24 cellular contexts compared by ENCODE assay signal in genomic region chr1:245464290-245464689, GRCh38.
DNase-seq lines count a peak whose midpoint lies in the region; ATAC-seq, FAIRE-seq and TF ChIP-seq lines count a peak whose summit lies in the region.
"Had no signal": no experiment of that assay in that cellular context is flagged by ENCODE, and none has a peak within 500 bp of the region (broad histone marks: within the 10 kb centered on the region; RNA-seq: fewer than 3 reads in every experiment).

No MANE protein-coding gene starts in this region.

- H3K36me3 ChIP-seq in H1 (ENCODE audit: control insufficient read depth in 2 of 4, insufficient read depth in 4 of 4, low read length in 3 of 4) = no peaks in the 10 kb centered on the region
- H3K36me3 ChIP-seq in trophoblast cell (ENCODE audit: control insufficient read depth in 1 of 2, insufficient read depth in 2 of 2, low read length in 2 of 2) = peaks cover 4 to 10% of the 10 kb centered on the region in 2 experiments
- H3K36me3 ChIP-seq: uterus had no signal

- no peaks in the 10 kb centered on the region for H3K4me1 ChIP-seq in H1 (replicated peaks in 1 of 4; ENCODE audit: control insufficient read depth in 3 of 4, insufficient read depth in 4 of 4, low read length in 3 of 4)
- peaks cover 12 to 18% of the 10 kb centered on the region in 2 experiments for H3K4me1 ChIP-seq in trophoblast cell (ENCODE audit: control insufficient read depth in 1 of 2, insufficient read depth in 2 of 2, low read length in 2 of 2)
- H3K4me1 ChIP-seq: uterus had no signal

- H3K36me3 Mint-ChIP-seq in activated CD4-positive, alpha-beta T cell treated with anti-CD3 and anti-CD28 coated beads for 36 hours (ENCODE audit: low read depth) = no peaks in the 10 kb centered on the region
- no peaks in the 10 kb centered on the region for H3K36me3 Mint-ChIP-seq in activated CD4-positive, alpha-beta T cell treated with anti-CD3 and anti-CD28 coated beads, Interleukin-2, amount 10 ng/mL, durations not matched to agents 7 days and 5 days (ENCODE audit: low read depth)
- H3K36me3 Mint-ChIP-seq: CD14-positive monocyte, memory B cell had no signal

- peaks cover 0 to 5% of the 10 kb centered on the region in 2 experiments for H4K20me1 ChIP-seq in H1 (replicated peaks in 1 of 2; ENCODE audit: control insufficient read depth in 1 of 2, insufficient read depth in 2 of 2, low read length in 2 of 2)

- H3K4ac ChIP-seq in H1 (replicated peaks; ENCODE audit: insufficient read length, low read depth, low read length) = no peak overlapping the region
- H3K4ac ChIP-seq in trophoblast cell (ENCODE audit: low read depth, low read length) = no peak overlapping the region

- H3K18ac ChIP-seq in H1 (ENCODE audit: extremely low read depth, low read length) (no peak overlapping the region; the same call in 1 of the 2 replicates), trophoblast cell (ENCODE audit: low read length) (no peak overlapping the region)

- TF ChIP-seq POLR2A in H1 (IDR thresholded peaks at IDR 0.05; ENCODE audit: control extremely low read depth in 1 of 2, low read depth in 2 of 2, low read length in 2 of 2) = no peak

- H3K14ac ChIP-seq in H1 (ENCODE audit: insufficient read length) (no peak overlapping the region), trophoblast cell (ENCODE audit: low read length) (no peak overlapping the region)

- no peak overlapping the region for H3K4me3 Mint-ChIP-seq in activated CD4-positive, alpha-beta T cell treated with anti-CD3 and anti-CD28 coated beads for 36 hours
- no peak overlapping the region for H3K4me3 Mint-ChIP-seq in activated CD4-positive, alpha-beta T cell treated with anti-CD3 and anti-CD28 coated beads, Interleukin-2, amount 10 ng/mL, durations not matched to agents 7 days and 5 days
- H3K4me3 Mint-ChIP-seq: CD14-positive monocyte; memory B cell; T-helper 2 cell treated with Interferon-gamma antibody and Interleukin-4, amounts not matched to agents 5 μg/mL and 100 μg/mL, for 36 hours had no signal

- no peak overlapping the region for H3K27ac ChIP-seq in H1 (ENCODE audit: low read depth, low read length)
- H3K27ac ChIP-seq in trophoblast cell (ENCODE audit: low read depth, low read length) = no peak overlapping the region
- H3K27ac ChIP-seq: 22Rv1, uterus had no signal

- no peak overlapping the region for H2BK12ac ChIP-seq in H1 (ENCODE audit: low read depth, low read length)
- no peak overlapping the region for H2BK12ac ChIP-seq in trophoblast cell (ENCODE audit: low read length)

- H2BK20ac ChIP-seq in H1 (ENCODE audit: low read length) = no peak overlapping the region

- H3K56ac ChIP-seq in H1 (replicated peaks; ENCODE audit: insufficient read length, low read depth, low read length) = no peak overlapping the region

- no peak overlapping the region for H2BK120ac ChIP-seq in H1 (replicated peaks; ENCODE audit: low read depth, low read length)
- no peak overlapping the region for H2BK120ac ChIP-seq in trophoblast cell (ENCODE audit: insufficient read depth, low read length, poor library complexity)

- H4K91ac ChIP-seq in H1 (replicated peaks; ENCODE audit: insufficient read length, low read length) (no peak overlapping the region), trophoblast cell (ENCODE audit: low read depth, low read length) (no peak overlapping the region)

- no peak overlapping the region for H3K23ac ChIP-seq in H1 (ENCODE audit: insufficient read length)
- no peak overlapping the region for H3K23ac ChIP-seq in trophoblast cell (ENCODE audit: low read length)

- ATAC-seq in activated CD4-positive, alpha-beta T cell treated with anti-CD3 and anti-CD28 coated beads for 36 hours = no peak
- no peak for ATAC-seq in HG03139 (IDR thresholded peaks at IDR 0.05; ENCODE audit: unreplicated experiment)

- no peak overlapping the region for H3K4me3 ChIP-seq in H1 (ENCODE audit: extremely low read depth in 1 of 4, insufficient read depth in 2 of 4, low read depth in 3 of 4, low read length in 4 of 4)
- H3K4me3 ChIP-seq in trophoblast cell (ENCODE audit: low read depth, low read length) = peak overlapping the region; percentile 39
- H3K4me3 ChIP-seq: uterus had no signal

- H2BK15ac ChIP-seq in H1 (ENCODE audit: low read length) = peak overlapping the region; percentile 67; the same call in 1 of the 2 replicates

- H4K12ac ChIP-seq in trophoblast cell (ENCODE audit: low read depth, low read length) = no peak overlapping the region

- H4K8ac ChIP-seq in H1 (ENCODE audit: extremely low read depth, insufficient read depth, low read length) (no peak overlapping the region), trophoblast cell (ENCODE audit: low read depth, low read length) (no peak overlapping the region)

- DNase-seq in activated CD4-positive, alpha-beta T cell treated with anti-CD3 and anti-CD28 coated beads for 36 hours = peak; percentile 8
- DNase-seq in activated CD4-positive, alpha-beta T cell treated with anti-CD3 and anti-CD28 coated beads, Interleukin-2, amount 10 ng/mL, durations not matched to agents 7 days and 5 days = no peak
- DNase-seq in HTR-8/SVneo (ENCODE audit: insufficient read length, low spot score) (no peak), H1 (ENCODE audit: low read depth in 1 of 2, low spot score in 2 of 2) (no peak), trophoblast cell (no peak), NCI-H2171 (lab: John Stamatoyannopoulos, UW) (no peak), NCI-H1092 treated with DMSO at 0.1 percent for 48 hours (lab: John Stamatoyannopoulos, UW) (no peak)
- DNase-seq: activated CD4-positive, alpha-beta T cell treated with anti-CD3 and anti-CD28 coated beads, Interleukin-2, amount 50 U/mL, for 4 hours; activated CD8-positive, alpha-beta memory T cell treated with anti-CD3 and anti-CD28 coated beads, Interleukin-2, amount 50 U/mL, for 4 hours; activated gamma-delta T cell; Calu3; cerebellar nuclear complex; DND-41; NCI-H1048; NCI-H187 treated with DMSO at 0.1 percent for 48 hours; NCI-H526; SHP77 treated with DMSO at 0.1 percent for 48 hours; stimulated activated CD8-positive, alpha-beta memory T cell treated with anti-CD3 and anti-CD28 coated beads, Interleukin-4, amount 100 ng/mL, for 48 hours; uterus had no signal

- H2BK5ac ChIP-seq in H1 (ENCODE audit: low read depth, low read length) (peak overlapping the region; percentile 80; the same call in 1 of the 2 replicates), trophoblast cell (ENCODE audit: low read depth, low read length, poor library complexity) (no peak overlapping the region)

- H3K79me1 ChIP-seq in H1 (ENCODE audit: low read depth, low read length) = no peaks in the 10 kb centered on the region
- peaks cover 5% of the 10 kb centered on the region for H3K79me1 ChIP-seq in trophoblast cell (ENCODE audit: low read length)

- no peak overlapping the region for H2AFZ ChIP-seq in H1 (ENCODE audit: low read length)
- no peak overlapping the region for H2AFZ ChIP-seq in trophoblast cell (ENCODE audit: insufficient read depth, low read length, poor library complexity)

- H3K4me2 ChIP-seq in H1 (ENCODE audit: insufficient read depth in 1 of 2, low read depth in 2 of 2, low read length in 2 of 2) (no peak overlapping the region), trophoblast cell (ENCODE audit: low read length) (no peak overlapping the region)

- POLR2A ChIA-PET in activated CD4-positive, alpha-beta T cell treated with anti-CD3 and anti-CD28 coated beads for 36 hours (lab: Charles Lee) = no interaction called here
- POLR2A ChIA-PET in activated CD4-positive, alpha-beta T cell treated with anti-CD3 and anti-CD28 coated beads, Interleukin-2, amount 10 ng/mL, durations not matched to agents 7 days and 5 days (lab: Charles Lee) = no interaction called here
- POLR2A ChIA-PET in H1 (lab: Charles Lee; ENCODE audit: partially characterized antibody) = interaction anchor here (1.7 kb wide), 1 partner anchor 19 kb away, joined by 3 read pairs; no protein-coding TSS in a partner anchor

- H2AK5ac ChIP-seq in H1 (ENCODE audit: low read depth, low read length) (peak overlapping the region; percentile 9; the same call in 1 of the 2 replicates), trophoblast cell (ENCODE audit: low read length) (no peak overlapping the region)

- no peak for TF ChIP-seq RAD21 in H1 (IDR thresholded peaks at IDR 0.05 in 1 of 2, conservative IDR thresholded peaks at IDR 0.05 in 1 of 2; ENCODE audit: low read depth in 2 of 2, low read length in 2 of 2)

- intact Hi-C loops in activated CD4-positive, alpha-beta T cell treated with anti-CD3 and anti-CD28 coated beads for 36 hours (cut with DNase I, micrococcal nuclease) = no loop called here

- peaks cover 4% of the 10 kb centered on the region for H3K9me3 Mint-ChIP-seq in activated CD4-positive, alpha-beta T cell treated with anti-CD3 and anti-CD28 coated beads for 36 hours (ENCODE audit: low read depth)
- no peaks in the 10 kb centered on the region for H3K9me3 Mint-ChIP-seq in activated CD4-positive, alpha-beta T cell treated with anti-CD3 and anti-CD28 coated beads, Interleukin-2, amount 10 ng/mL, durations not matched to agents 7 days and 5 days
- H3K9me3 Mint-ChIP-seq: memory B cell; T-helper 2 cell treated with Interferon-gamma antibody and Interleukin-4, amounts not matched to agents 5 μg/mL and 100 μg/mL, for 36 hours had no signal

- CTCF ChIA-PET in activated CD4-positive, alpha-beta T cell treated with anti-CD3 and anti-CD28 coated beads for 36 hours (lab: Charles Lee) = no interaction called here
- CTCF ChIA-PET in activated CD4-positive, alpha-beta T cell treated with anti-CD3 and anti-CD28 coated beads, Interleukin-2, amount 10 ng/mL, durations not matched to agents 7 days and 5 days (lab: Charles Lee) = no interaction called here
- CTCF ChIA-PET in H1 (lab: Charles Lee; ENCODE audit: partially characterized antibody) = interaction anchor here (1.2 to 1.7 kb wide), 3 partner anchors 10 to 290 kb away, joined by 3 to 5 read pairs (median 4); no protein-coding TSS in a partner anchor

- H3K4me1 Mint-ChIP-seq in activated CD4-positive, alpha-beta T cell treated with anti-CD3 and anti-CD28 coated beads for 36 hours = peaks cover 3% of the 10 kb centered on the region
- no peaks in the 10 kb centered on the region for H3K4me1 Mint-ChIP-seq in activated CD4-positive, alpha-beta T cell treated with anti-CD3 and anti-CD28 coated beads, Interleukin-2, amount 10 ng/mL, durations not matched to agents 7 days and 5 days
- H3K4me1 Mint-ChIP-seq: memory B cell had no signal

- no peak overlapping the region for H4K5ac ChIP-seq in H1 (ENCODE audit: insufficient read length, low read depth, low read length)

- no peak for TF ChIP-seq EP300 in H1 (IDR thresholded peaks at IDR 0.05; ENCODE audit: borderline replicate concordance in 1 of 2, low read depth in 2 of 2, low read length in 2 of 2)

- H3K27ac Mint-ChIP-seq in activated CD4-positive, alpha-beta T cell treated with anti-CD3 and anti-CD28 coated beads for 36 hours = no peak overlapping the region
- no peak overlapping the region for H3K27ac Mint-ChIP-seq in activated CD4-positive, alpha-beta T cell treated with anti-CD3 and anti-CD28 coated beads, Interleukin-2, amount 10 ng/mL, durations not matched to agents 7 days and 5 days
- H3K27ac Mint-ChIP-seq: memory B cell; T-helper 2 cell treated with Interferon-gamma antibody and Interleukin-4, amounts not matched to agents 5 μg/mL and 100 μg/mL, for 36 hours had no signal

- WGBS in H1 (ENCODE audit: extremely low coverage in 1 of 2, insufficient coverage in 1 of 2, insufficient read length in 1 of 2, insufficient replicate concordance in 2 of 2, low coverage in 1 of 2, low lambda C conversion rate in 2 of 2, missing lambda C conversion rate in 1 of 2), 2 experiments = 96% methylated on average over 15 of the region's 15 CpGs; no CpG with 5 or more reads in 1 of the 2 experiments
- WGBS in trophoblast cell (ENCODE audit: extremely low coverage, insufficient coverage, insufficient read length) = no CpG with 5 or more reads among the region's 15 CpGs

- FAIRE-seq in HTR-8/SVneo (lab: Jason Lieb, UNC) (peak; percentile 90), H1 (lab: Jason Lieb, UNC) (no peak)

- peaks cover 3% of the 10 kb centered on the region for H3K27me3 Mint-ChIP-seq in activated CD4-positive, alpha-beta T cell treated with anti-CD3 and anti-CD28 coated beads for 36 hours
- H3K27me3 Mint-ChIP-seq in activated CD4-positive, alpha-beta T cell treated with anti-CD3 and anti-CD28 coated beads, Interleukin-2, amount 10 ng/mL, durations not matched to agents 7 days and 5 days = no peaks in the 10 kb centered on the region

- H3K79me2 ChIP-seq in H1 (ENCODE audit: control insufficient read depth in 1 of 2, insufficient read depth in 2 of 2, low read length in 2 of 2) = no peaks in the 10 kb centered on the region
- no peaks in the 10 kb centered on the region for H3K79me2 ChIP-seq in trophoblast cell (ENCODE audit: control insufficient read depth, insufficient read depth, low read length, poor library complexity)

- H3K9me3 ChIP-seq in H1 (ENCODE audit: insufficient read depth in 2 of 2, low read depth in 1 of 2, low read length in 1 of 2) = no peaks in the 10 kb centered on the region
- peaks cover 4% of the 10 kb centered on the region for H3K9me3 ChIP-seq in trophoblast cell (ENCODE audit: insufficient read depth, low read depth, low read length)
- H3K9me3 ChIP-seq: uterus had no signal

- no peak overlapping the region; a peak in 1 of 7 replicates for H3K9ac ChIP-seq in H1 (replicated peaks in 1 of 4; ENCODE audit: extremely low read depth in 1 of 4, low read depth in 3 of 4, low read length in 3 of 4)
- H3K9ac ChIP-seq in trophoblast cell (ENCODE audit: low read length) = no peak overlapping the region

- no peaks in the 10 kb centered on the region; a peak in 1 of 7 replicates for H3K27me3 ChIP-seq in H1 (replicated peaks in 1 of 4; ENCODE audit: control insufficient read depth in 3 of 4, extremely low read depth in 1 of 4, insufficient read depth in 3 of 4, low read length in 3 of 4)
- H3K27me3 ChIP-seq in trophoblast cell (ENCODE audit: insufficient read depth, low read length) = no peaks in the 10 kb centered on the region
- H3K27me3 ChIP-seq: uterus had no signal

- no peak for TF ChIP-seq CTCF in H1 (IDR thresholded peaks at IDR 0.05; ENCODE audit: control extremely low read depth in 1 of 3, insufficient read depth in 1 of 3, low read depth in 1 of 3, low read length in 3 of 3)

- peaks cover 4% of the 10 kb centered on the region; the same call in 1 of the 2 replicates for H3K23me2 ChIP-seq in H1 (ENCODE audit: low read depth, low read length)
